Comparison of ENCODE assay signal across 2 cellular contexts in the genomic region with DNA sequence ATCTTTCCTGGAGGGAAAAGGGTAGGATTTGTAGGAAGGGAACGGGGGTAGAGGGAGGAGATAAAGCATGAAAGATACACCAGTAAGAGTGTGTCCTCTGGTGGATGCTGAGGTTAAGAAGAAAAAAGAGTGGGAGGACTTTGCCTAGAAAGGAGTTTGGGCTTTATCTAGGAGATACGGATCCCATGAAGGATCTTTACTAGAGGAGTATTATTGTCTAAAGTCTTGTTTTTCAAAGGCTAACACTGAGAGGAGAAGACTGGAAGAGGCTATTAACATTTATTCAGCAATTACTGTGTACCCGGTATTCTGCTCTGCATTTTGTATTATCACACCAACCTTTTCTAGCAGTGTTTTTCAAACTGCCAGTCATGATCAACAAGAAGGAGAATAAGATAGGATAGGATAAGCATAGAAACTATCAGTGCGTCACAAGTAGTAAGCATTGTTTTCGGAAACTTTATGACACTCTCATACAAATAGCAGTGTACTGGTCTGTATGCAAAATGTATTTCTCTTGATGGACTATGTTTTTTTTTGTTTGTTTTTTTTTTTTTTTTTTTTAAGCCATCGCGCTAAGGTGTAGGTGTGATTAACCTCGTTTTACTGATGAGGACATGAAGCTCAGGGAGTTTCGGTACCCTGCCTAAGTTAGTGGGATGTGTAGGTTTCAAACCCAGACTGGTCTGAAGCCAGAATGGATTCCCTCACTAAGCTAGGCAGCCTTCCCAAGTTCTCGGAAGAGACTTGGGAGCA.
TF ChIP-seq lines count a peak whose summit lies in the region.

No MANE protein-coding gene starts in this region.

TF ChIP-seq in SK-N-SH, 30 proteins besides CTCF, POLR2A, EP300 and RAD21 (continued from another document):
- TF ChIP-seq, protein P1, sequence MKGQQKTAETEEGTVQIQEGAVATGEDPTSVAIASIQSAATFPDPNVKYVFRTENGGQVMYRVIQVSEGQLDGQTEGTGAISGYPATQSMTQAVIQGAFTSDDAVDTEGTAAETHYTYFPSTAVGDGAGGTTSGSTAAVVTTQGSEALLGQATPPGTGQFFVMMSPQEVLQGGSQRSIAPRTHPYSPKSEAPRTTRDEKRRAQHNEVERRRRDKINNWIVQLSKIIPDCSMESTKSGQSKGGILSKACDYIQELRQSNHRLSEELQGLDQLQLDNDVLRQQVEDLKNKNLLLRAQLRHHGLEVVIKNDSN (IDR thresholded peaks at IDR 0.05; ENCODE audit: borderline replicate concordance, low read depth) = no peak
- TF ChIP-seq, protein P2, sequence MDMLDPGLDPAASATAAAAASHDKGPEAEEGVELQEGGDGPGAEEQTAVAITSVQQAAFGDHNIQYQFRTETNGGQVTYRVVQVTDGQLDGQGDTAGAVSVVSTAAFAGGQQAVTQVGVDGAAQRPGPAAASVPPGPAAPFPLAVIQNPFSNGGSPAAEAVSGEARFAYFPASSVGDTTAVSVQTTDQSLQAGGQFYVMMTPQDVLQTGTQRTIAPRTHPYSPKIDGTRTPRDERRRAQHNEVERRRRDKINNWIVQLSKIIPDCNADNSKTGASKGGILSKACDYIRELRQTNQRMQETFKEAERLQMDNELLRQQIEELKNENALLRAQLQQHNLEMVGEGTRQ (IDR thresholded peaks at IDR 0.05; ENCODE audit: borderline replicate concordance, low read depth, low read length) = no peak
- TF ChIP-seq CHD2 (IDR thresholded peaks at IDR 0.05; ENCODE audit: low read length, partially characterized antibody) = no peak
- TF ChIP-seq FOSL2 (IDR thresholded peaks at IDR 0.05; ENCODE audit: borderline replicate concordance, low read depth) = no peak
- no peak for TF ChIP-seq RCOR1 (IDR thresholded peaks at IDR 0.05; ENCODE audit: low read length)

TF ChIP-seq in SK-N-SH treated with all-trans-retinoic acid at 6 μM for 48 hours, 23 proteins besides CTCF, POLR2A, EP300 and RAD21 (continued from another document):
- TF ChIP-seq, protein P3, sequence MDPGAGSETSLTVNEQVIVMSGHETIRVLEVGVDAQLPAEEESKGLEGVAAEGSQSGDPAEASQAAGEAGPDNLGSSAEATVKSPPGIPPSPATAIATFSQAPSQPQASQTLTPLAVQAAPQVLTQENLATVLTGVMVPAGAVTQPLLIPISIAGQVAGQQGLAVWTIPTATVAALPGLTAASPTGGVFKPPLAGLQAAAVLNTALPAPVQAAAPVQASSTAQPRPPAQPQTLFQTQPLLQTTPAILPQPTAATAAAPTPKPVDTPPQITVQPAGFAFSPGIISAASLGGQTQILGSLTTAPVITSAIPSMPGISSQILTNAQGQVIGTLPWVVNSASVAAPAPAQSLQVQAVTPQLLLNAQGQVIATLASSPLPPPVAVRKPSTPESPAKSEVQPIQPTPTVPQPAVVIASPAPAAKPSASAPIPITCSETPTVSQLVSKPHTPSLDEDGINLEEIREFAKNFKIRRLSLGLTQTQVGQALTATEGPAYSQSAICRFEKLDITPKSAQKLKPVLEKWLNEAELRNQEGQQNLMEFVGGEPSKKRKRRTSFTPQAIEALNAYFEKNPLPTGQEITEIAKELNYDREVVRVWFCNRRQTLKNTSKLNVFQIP (CRISPR knock-in tag; IDR thresholded peaks at IDR 0.05; ENCODE audit: borderline replicate concordance, low read depth) = no peak
- TF ChIP-seq BACH2 (CRISPR knock-in tag; IDR thresholded peaks at IDR 0.05; ENCODE audit: borderline replicate concordance) (no peak), OSR1 (CRISPR knock-in tag; IDR thresholded peaks at IDR 0.05) (no peak), ESRRG (CRISPR knock-in tag; IDR thresholded peaks at IDR 0.05) (no peak), ISL1 (CRISPR knock-in tag; IDR thresholded peaks at IDR 0.05) (no peak), TCF4 (CRISPR knock-in tag; IDR thresholded peaks at IDR 0.05; ENCODE audit: borderline replicate concordance) (no peak), ARNTL (CRISPR knock-in tag; IDR thresholded peaks at IDR 0.05; ENCODE audit: borderline replicate concordance, low read depth) (no peak), ZC3H10 (CRISPR knock-in tag; IDR thresholded peaks at IDR 0.05) (no peak), ZFP30 (CRISPR knock-in tag; IDR thresholded peaks at IDR 0.05) (no peak), RARB (CRISPR knock-in tag; IDR thresholded peaks at IDR 0.05) (no peak), TOX (CRISPR knock-in tag; IDR thresholded peaks at IDR 0.05; ENCODE audit: borderline replicate concordance) (no peak), ZNF8 (CRISPR knock-in tag; IDR thresholded peaks at IDR 0.05) (no peak), GLIS3 (CRISPR knock-in tag; IDR thresholded peaks at IDR 0.05) (no peak)
- TF ChIP-seq, protein P4, sequence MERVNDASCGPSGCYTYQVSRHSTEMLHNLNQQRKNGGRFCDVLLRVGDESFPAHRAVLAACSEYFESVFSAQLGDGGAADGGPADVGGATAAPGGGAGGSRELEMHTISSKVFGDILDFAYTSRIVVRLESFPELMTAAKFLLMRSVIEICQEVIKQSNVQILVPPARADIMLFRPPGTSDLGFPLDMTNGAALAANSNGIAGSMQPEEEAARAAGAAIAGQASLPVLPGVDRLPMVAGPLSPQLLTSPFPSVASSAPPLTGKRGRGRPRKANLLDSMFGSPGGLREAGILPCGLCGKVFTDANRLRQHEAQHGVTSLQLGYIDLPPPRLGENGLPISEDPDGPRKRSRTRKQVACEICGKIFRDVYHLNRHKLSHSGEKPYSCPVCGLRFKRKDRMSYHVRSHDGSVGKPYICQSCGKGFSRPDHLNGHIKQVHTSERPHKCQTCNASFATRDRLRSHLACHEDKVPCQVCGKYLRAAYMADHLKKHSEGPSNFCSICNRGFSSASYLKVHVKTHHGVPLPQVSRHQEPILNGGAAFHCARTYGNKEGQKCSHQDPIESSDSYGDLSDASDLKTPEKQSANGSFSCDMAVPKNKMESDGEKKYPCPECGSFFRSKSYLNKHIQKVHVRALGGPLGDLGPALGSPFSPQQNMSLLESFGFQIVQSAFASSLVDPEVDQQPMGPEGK (CRISPR knock-in tag; IDR thresholded peaks at IDR 0.05; ENCODE audit: borderline replicate concordance) = no peak
- TF ChIP-seq, protein P5, sequence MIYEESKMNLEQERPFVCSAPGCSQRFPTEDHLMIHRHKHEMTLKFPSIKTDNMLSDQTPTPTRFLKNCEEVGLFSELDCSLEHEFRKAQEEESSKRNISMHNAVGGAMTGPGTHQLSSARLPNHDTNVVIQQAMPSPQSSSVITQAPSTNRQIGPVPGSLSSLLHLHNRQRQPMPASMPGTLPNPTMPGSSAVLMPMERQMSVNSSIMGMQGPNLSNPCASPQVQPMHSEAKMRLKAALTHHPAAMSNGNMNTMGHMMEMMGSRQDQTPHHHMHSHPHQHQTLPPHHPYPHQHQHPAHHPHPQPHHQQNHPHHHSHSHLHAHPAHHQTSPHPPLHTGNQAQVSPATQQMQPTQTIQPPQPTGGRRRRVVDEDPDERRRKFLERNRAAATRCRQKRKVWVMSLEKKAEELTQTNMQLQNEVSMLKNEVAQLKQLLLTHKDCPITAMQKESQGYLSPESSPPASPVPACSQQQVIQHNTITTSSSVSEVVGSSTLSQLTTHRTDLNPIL (CRISPR knock-in tag; IDR thresholded peaks at IDR 0.05; ENCODE audit: low read depth) = no peak
- TF ChIP-seq, protein P6, sequence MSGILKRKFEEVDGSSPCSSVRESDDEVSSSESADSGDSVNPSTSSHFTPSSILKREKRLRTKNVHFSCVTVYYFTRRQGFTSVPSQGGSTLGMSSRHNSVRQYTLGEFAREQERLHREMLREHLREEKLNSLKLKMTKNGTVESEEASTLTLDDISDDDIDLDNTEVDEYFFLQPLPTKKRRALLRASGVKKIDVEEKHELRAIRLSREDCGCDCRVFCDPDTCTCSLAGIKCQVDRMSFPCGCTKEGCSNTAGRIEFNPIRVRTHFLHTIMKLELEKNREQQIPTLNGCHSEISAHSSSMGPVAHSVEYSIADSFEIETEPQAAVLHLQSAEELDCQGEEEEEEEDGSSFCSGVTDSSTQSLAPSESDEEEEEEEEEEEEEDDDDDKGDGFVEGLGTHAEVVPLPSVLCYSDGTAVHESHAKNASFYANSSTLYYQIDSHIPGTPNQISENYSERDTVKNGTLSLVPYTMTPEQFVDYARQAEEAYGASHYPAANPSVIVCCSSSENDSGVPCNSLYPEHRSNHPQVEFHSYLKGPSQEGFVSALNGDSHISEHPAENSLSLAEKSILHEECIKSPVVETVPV (CRISPR knock-in tag; IDR thresholded peaks at IDR 0.05) = no peak
